In genomic region chr3:95399580-95399979, GRCh38 we compare ENCODE assay signal across 19 cellular contexts.
"Had no signal": no experiment of that assay in that cellular context is flagged by ENCODE, and none has a peak within 500 bp of the region (broad histone marks: within the 10 kb centered on the region; RNA-seq: fewer than 3 reads in every experiment).

No MANE protein-coding gene starts in this region.

- H3K27ac ChIP-seq: gastrocnemius medialis, parathyroid adenoma, psoas muscle, spleen, testis, tibial nerve, upper lobe of right lung, vagina had no signal

- DNase-seq: effector memory CD8-positive, alpha-beta T cell; gastrocnemius medialis; glutamatergic neuron; kidney; mesendoderm; naive thymus-derived CD4-positive, alpha-beta T cell; nephron progenitor cell; psoas muscle; spleen; stimulated activated CD4-positive, alpha-beta T cell treated with anti-CD3 and anti-CD28 coated beads, Interleukin-15, amount 100 ng/mL, for 24 hours; stimulated activated CD4-positive, alpha-beta T cell treated with anti-CD3 and anti-CD28 coated beads, Interleukin-1b, Interleukin-23, amount 100 ng/mL, for 48 hours; stimulated activated CD4-positive, alpha-beta T cell treated with anti-CD3 and anti-CD28 coated beads, Interleukin-4, amount 100 ng/mL, for 24 hours; testis; upper lobe of right lung had no signal

- H3K4me1 ChIP-seq: gastrocnemius medialis, parathyroid adenoma, psoas muscle, spleen, tibial nerve, upper lobe of right lung, vagina had no signal

- H3K27me3 ChIP-seq: gastrocnemius medialis, spleen, testis, tibial nerve, upper lobe of right lung, vagina had no signal

- H3K4me3 ChIP-seq: gastrocnemius medialis, psoas muscle, spleen, testis, tibial nerve, upper lobe of right lung, vagina had no signal

- ATAC-seq: effector memory CD8-positive, alpha-beta T cell; gastrocnemius medialis; naive thymus-derived CD4-positive, alpha-beta T cell; psoas muscle; sciatic nerve; stimulated activated memory B cell treated with anti-CD40 and anti-IgM and Interleukin-4, amounts not matched to agents 10 μg/mL and 1 μg/mL and 100 μg/mL, for 72 hours; upper lobe of right lung had no signal

- H3K36me3 ChIP-seq: gastrocnemius medialis, spleen, tibial nerve, upper lobe of right lung, vagina had no signal
